ENCODE assay signal across 1 cellular context in genomic region chr1:22056043-22056442, GRCh38.
TF ChIP-seq lines count a peak whose summit lies in the region.

No MANE protein-coding gene starts in this region.

TF ChIP-seq in SK-N-SH treated with all-trans-retinoic acid at 6 μM for 48 hours, 23 proteins besides CTCF, POLR2A, EP300 and RAD21 (continued from another document):
- TF ChIP-seq TSHZ2 (CRISPR knock-in tag; IDR thresholded peaks at IDR 0.05) (no peak), ZC3H10 (CRISPR knock-in tag; IDR thresholded peaks at IDR 0.05) (no peak), POU6F1 (CRISPR knock-in tag; IDR thresholded peaks at IDR 0.05; ENCODE audit: borderline replicate concordance, low read depth) (no peak), ZNF8 (CRISPR knock-in tag; IDR thresholded peaks at IDR 0.05) (no peak), ZFP30 (CRISPR knock-in tag; IDR thresholded peaks at IDR 0.05) (no peak), PATZ1 (CRISPR knock-in tag; IDR thresholded peaks at IDR 0.05; ENCODE audit: borderline replicate concordance) (no peak), ZNF565 (CRISPR knock-in tag; conservative IDR thresholded peaks at IDR 0.05; ENCODE audit: low read depth) (no peak)
